ENCODE assay signal across 8 cellular contexts in genomic region chr4:2963185-2964076, GRCh38. TPM values are rescaled to one million over a fixed set of nuclear protein-coding genes. Genes with fewer than 3 reads are reported as not detected.
A peak's percentile ranks its signal among the peaks of the same experiment; 100 is the strongest.
DNase-seq lines count a peak whose midpoint lies in the region; ATAC-seq, FAIRE-seq and TF ChIP-seq lines count a peak whose summit lies in the region.

Gene GRK4 (plus strand): TSS chr4:2963571. CDS start chr4:2964071, 500 bp downstream.
Gene NOP14 (minus strand): TSS chr4:2963406. CDS start chr4:2963319, 87 bp downstream.

- peak within 1 kb of the TSS; percentile 87 for H3K4me3 Mint-ChIP-seq in natural killer cell treated with Interleukin-12 subunit alpha and Interleukin-12 subunit beta and Interleukin-15 and Interleukin-18, amount 100 ng/mL, for 72 hours

- H3K27ac Mint-ChIP-seq in natural killer cell treated with Interleukin-12 subunit alpha and Interleukin-12 subunit beta and Interleukin-15 and Interleukin-18, amount 100 ng/mL, for 72 hours, result peak within 1 kb of the TSS; percentile 76 to 86

- TF ChIP-seq CTCF in LNCaP clone FGC (IDR thresholded peaks at IDR 0.05; ENCODE audit: control insufficient read depth, extremely low read depth, insufficient read depth) (peak; percentile 28), fibroblast of pulmonary artery (IDR thresholded peaks at IDR 0.05; ENCODE audit: low read length, missing control alignments) (no peak)

- peak; percentile 55; the same call in 1 of the 2 replicates for TF ChIP-seq POLR2A in H54 (IDR thresholded peaks at IDR 0.05; ENCODE audit: low read depth, low read length)

- no peaks in the 10 kb centered on the region for H3K9me3 Mint-ChIP-seq in natural killer cell treated with Interleukin-12 subunit alpha and Interleukin-12 subunit beta and Interleukin-15 and Interleukin-18, amount 100 ng/mL, for 72 hours

- peaks cover 1% of the 10 kb centered on the region for H3K36me3 Mint-ChIP-seq in natural killer cell treated with Interleukin-12 subunit alpha and Interleukin-12 subunit beta and Interleukin-15 and Interleukin-18, amount 100 ng/mL, for 72 hours

- H3K4me1 Mint-ChIP-seq in natural killer cell treated with Interleukin-12 subunit alpha and Interleukin-12 subunit beta and Interleukin-15 and Interleukin-18, amount 100 ng/mL, for 72 hours (ENCODE audit: low read depth in 2 of 2), result peaks cover 29 to 35% of the 10 kb centered on the region in 2 donors

- DNase-seq in H54 (ENCODE audit: insufficient read length, low spot score), result peak; percentile 77
- DNase-seq in LNCaP clone FGC (ENCODE audit: low read depth), result peak; percentile 92
- peak; percentile 97 for DNase-seq in RPMI8226
- peak; percentile 96 for DNase-seq in activated T-helper 9 cell treated with anti-CD3 and anti-CD28 coated beads, Interleukin-2, amount 50 U/mL, for 16 hours (ENCODE audit: low read depth)
- peak; percentile 99 for DNase-seq in fibroblast of pulmonary artery (ENCODE audit: low read depth)
- peak; percentile 99 for DNase-seq in natural killer cell treated with Interleukin-12 subunit alpha and Interleukin-12 subunit beta and Interleukin-15 and Interleukin-18, amount 100 ng/mL, for 72 hours (ENCODE audit: low spot score)
- DNase-seq in stimulated activated naive CD4-positive, alpha-beta T cell treated with Interleukin-2 at 50 U/mL for 16 hours (lab: John Stamatoyannopoulos, UW), result peak; percentile 96

- ATAC-seq in natural killer cell treated with Interleukin-12 subunit alpha and Interleukin-12 subunit beta and Interleukin-15 and Interleukin-18, amount 100 ng/mL, for 72 hours, result peak; percentile 95 to 98

- FAIRE-seq in H54 (lab: Jason Lieb, UNC), result no peak

- peak within 1 kb of the TSS; percentile 78 for H3K9ac ChIP-seq in ES-I3 (ENCODE audit: low read depth, low read length)

- no peaks in the 10 kb centered on the region for H3K9me3 ChIP-seq in ES-I3 (ENCODE audit: control insufficient read depth, insufficient read depth, low read length)

- peak within 1 kb of the TSS; percentile 96 for H3K4me3 ChIP-seq in LNCaP clone FGC (ENCODE audit: low read depth, low read length)
- peak within 1 kb of the TSS; percentile 88 for H3K4me3 ChIP-seq in fibroblast of pulmonary artery (replicated peaks; ENCODE audit: low read depth, low read length)

- no peaks in the 10 kb centered on the region for H3K27me3 Mint-ChIP-seq in natural killer cell treated with Interleukin-12 subunit alpha and Interleukin-12 subunit beta and Interleukin-15 and Interleukin-18, amount 100 ng/mL, for 72 hours

- no peaks in the 10 kb centered on the region for H3K36me3 ChIP-seq in ES-I3 (ENCODE audit: insufficient read depth, low read length)

- no peaks in the 10 kb centered on the region for H3K4me1 ChIP-seq in ES-I3 (ENCODE audit: insufficient read depth, low read length)

RNA-seq across cellular contexts. Expression of gene GRK4, which starts in this region (rescaled TPM):
- 10 to 100 TPM in 1 of 2 donors, 1 to 10 TPM in 1; 8.0 to 12.1 TPM for total RNA-seq in natural killer cell treated with Interleukin-12 subunit alpha and Interleukin-12 subunit beta and Interleukin-15 and Interleukin-18, amount 100 ng/mL, for 72 hours

RNA-seq across cellular contexts. Expression of gene NOP14, which starts in this region (rescaled TPM):
- total RNA-seq in natural killer cell treated with Interleukin-12 subunit alpha and Interleukin-12 subunit beta and Interleukin-15 and Interleukin-18, amount 100 ng/mL, for 72 hours, result 100 to 1,000 TPM in 1 of 2 donors, 10 to 100 TPM in 1; 91.5 to 136 TPM

Comparison
In these comparisons a context has a peak if more than half of its experiments do, and no peak if none do; other contexts are left out.
1. Peak in every context shown above with its lines: DNase-seq, ATAC-seq and H3K4me3 ChIP-seq.